Comparison of ENCODE assay signal across 8 cellular contexts in genomic region chr12:122867701-122868461, GRCh38. TPM values are rescaled to one million over a fixed set of nuclear protein-coding genes. Genes with fewer than 3 reads are reported as not detected.
DNase-seq lines count a peak whose midpoint lies in the region; ATAC-seq and TF ChIP-seq lines count a peak whose summit lies in the region.

No MANE protein-coding gene starts in this region.

- H3K27me3 Mint-ChIP-seq in activated naive CD4-positive, alpha-beta T cell treated with anti-CD3 and anti-CD28 coated beads, Interleukin-2, amount 10 ng/mL, durations not matched to agents 7 days and 5 days = no peaks in the 10 kb centered on the region

- peak; percentile 43 to 60 for TF ChIP-seq RAD21 in liver (IDR thresholded peaks at IDR 0.05)

- no peak overlapping the region for H3K4me3 Mint-ChIP-seq in activated naive CD4-positive, alpha-beta T cell treated with anti-CD3 and anti-CD28 coated beads, Interleukin-2, amount 10 ng/mL, durations not matched to agents 7 days and 5 days

- H3K9me3 Mint-ChIP-seq in activated naive CD4-positive, alpha-beta T cell treated with anti-CD3 and anti-CD28 coated beads, Interleukin-2, amount 10 ng/mL, durations not matched to agents 7 days and 5 days = no peaks in the 10 kb centered on the region
- no peaks in the 10 kb centered on the region for H3K9me3 Mint-ChIP-seq in activated naive CD4-positive, alpha-beta T cell treated with anti-CD3 and anti-CD28 coated beads, Interleukin-2, amount 50 U/mL, for 72 hours

- H3K4me1 ChIP-seq in liver (ENCODE audit: control insufficient read depth in 4 of 4, insufficient read depth in 4 of 4, low read length in 3 of 4) (peaks cover 24 to 94% (median 81%) of the 10 kb centered on the region in 4 donors), upper lobe of right lung (peaks cover 37% of the 10 kb centered on the region)

- peak overlapping the region; percentile 7 for H3K27ac Mint-ChIP-seq in activated naive CD4-positive, alpha-beta T cell treated with anti-CD3 and anti-CD28 coated beads, Interleukin-2, amount 10 ng/mL, durations not matched to agents 7 days and 5 days
- no peak overlapping the region for H3K27ac Mint-ChIP-seq in activated naive CD4-positive, alpha-beta T cell treated with anti-CD3 and anti-CD28 coated beads, Interleukin-2, amount 50 U/mL, for 72 hours

- TF ChIP-seq CTCF in liver (IDR thresholded peaks at IDR 0.05; ENCODE audit: low read depth, low read length, missing input control) (peak; percentile 45), upper lobe of right lung (IDR thresholded peaks at IDR 0.05) (peak; percentile 35)

- CTCF ChIA-PET in activated naive CD4-positive, alpha-beta T cell treated with anti-CD3 and anti-CD28 coated beads, Interleukin-2, amount 10 ng/mL, durations not matched to agents 7 days and 5 days (lab: Charles Lee) = interaction anchor here (1.0 to 1.2 kb wide), 2 partner anchors 85 to 370 kb away, joined by 4 read pairs; no protein-coding TSS in a partner anchor

- peak; percentile 21 for DNase-seq in activated naive CD4-positive, alpha-beta T cell treated with anti-CD3 and anti-CD28 coated beads, Interleukin-2, amount 10 ng/mL, durations not matched to agents 7 days and 5 days
- DNase-seq in activated naive CD4-positive, alpha-beta T cell treated with anti-CD3 and anti-CD28 coated beads, Interleukin-2, amount 50 U/mL, for 72 hours (ENCODE audit: low spot score in 2 of 2) = no peak
- DNase-seq in T47D (ENCODE audit: low read depth in 1 of 2, low spot score in 1 of 2) = peak; percentile 33 to 56
- DNase-seq in upper lobe of right lung = peak; percentile 64
- DNase-seq in stimulated activated naive CD4-positive, alpha-beta T cell treated with Interleukin-2 at 50 U/mL for 16 hours (lab: John Stamatoyannopoulos, UW) = no peak
- no peak for DNase-seq in putamen (ENCODE audit: low spot score)

- H3K4me1 Mint-ChIP-seq in activated naive CD4-positive, alpha-beta T cell treated with anti-CD3 and anti-CD28 coated beads, Interleukin-2, amount 10 ng/mL, durations not matched to agents 7 days and 5 days = peaks cover 37% of the 10 kb centered on the region

- H3K9me3 ChIP-seq in liver (ENCODE audit: control insufficient read depth in 4 of 4, low read length in 3 of 4) (no peaks in the 10 kb centered on the region), upper lobe of right lung (no peaks in the 10 kb centered on the region)

- intact Hi-C loops in upper lobe of right lung (cut with DNase I) = no loop called here

- H3K4me3 ChIP-seq in liver (ENCODE audit: low read depth in 1 of 3, low read length in 3 of 3) = no peak overlapping the region
- H3K4me3 ChIP-seq in upper lobe of right lung = no peak overlapping the region

- no peak for ATAC-seq in activated naive CD4-positive, alpha-beta T cell treated with anti-CD3 and anti-CD28 coated beads, Interleukin-2, amount 50 U/mL, for 72 hours
- peak; percentile 2 for ATAC-seq in upper lobe of right lung
- ATAC-seq in HG03342 (IDR thresholded peaks at IDR 0.05; ENCODE audit: unreplicated experiment) = no peak

- peaks cover 51% of the 10 kb centered on the region for H3K36me3 Mint-ChIP-seq in activated naive CD4-positive, alpha-beta T cell treated with anti-CD3 and anti-CD28 coated beads, Interleukin-2, amount 10 ng/mL, durations not matched to agents 7 days and 5 days
- peaks cover 6 to 7% of the 10 kb centered on the region in 2 donors for H3K36me3 Mint-ChIP-seq in activated naive CD4-positive, alpha-beta T cell treated with anti-CD3 and anti-CD28 coated beads, Interleukin-2, amount 50 U/mL, for 72 hours

- peak overlapping the region; percentile 78 to 89 for H3K27ac ChIP-seq in liver (ENCODE audit: low read depth in 1 of 2, low read length in 2 of 2)
- H3K27ac ChIP-seq in upper lobe of right lung = peak overlapping the region; percentile 11

- in situ Hi-C loops in T47D (cut with HindIII; ENCODE audit: low pct_unique_long_range_greater_than_20kb, low sequenced_read_pairs) = no loop called here

- 27% methylated on average over 33 of the region's 33 CpGs for WGBS in liver

- H3K36me3 ChIP-seq in liver (ENCODE audit: control insufficient read depth in 4 of 4, insufficient read depth in 3 of 4, low read depth in 1 of 4, low read length in 3 of 4) (peaks cover 0 to 15% (median 4%) of the 10 kb centered on the region in 4 donors), upper lobe of right lung (peaks cover 58% of the 10 kb centered on the region)

- H3K27me3 ChIP-seq in liver (ENCODE audit: control insufficient read depth in 4 of 4, insufficient read depth in 4 of 4, low read length in 3 of 4) (no peaks in the 10 kb centered on the region), upper lobe of right lung (no peaks in the 10 kb centered on the region)

- H3K9ac ChIP-seq in liver (ENCODE audit: low read depth in 1 of 2, low read length in 2 of 2) = peak overlapping the region; percentile 31 to 66

TF ChIP-seq in liver, 16 proteins besides CTCF, POLR2A, EP300 and RAD21:
- peak in 1 of 2 donors; percentile 46 for TF ChIP-seq JUND (IDR thresholded peaks at IDR 0.05)
- no peak for TF ChIP-seq FOXA1 (IDR thresholded peaks at IDR 0.05)
- peak; percentile 84 for TF ChIP-seq MAX (IDR thresholded peaks at IDR 0.05)
- peak; percentile 49 for TF ChIP-seq ZBTB33 (IDR thresholded peaks at IDR 0.05)
- TF ChIP-seq YY1 (IDR thresholded peaks at IDR 0.05) = no peak
- TF ChIP-seq NR2F2 (IDR thresholded peaks at IDR 0.05) = peak; percentile 50
- no peak for TF ChIP-seq EGR1 (IDR thresholded peaks at IDR 0.05; ENCODE audit: low read depth in 2 of 2)
- TF ChIP-seq SP1 (IDR thresholded peaks at IDR 0.05) = peak; percentile 95
- TF ChIP-seq ATF3 (IDR thresholded peaks at IDR 0.05) = no peak
- no peak for TF ChIP-seq REST (IDR thresholded peaks at IDR 0.05)
- TF ChIP-seq TAF1 (conservative IDR thresholded peaks at IDR 0.05) = no peak
- peak; percentile 68 for TF ChIP-seq HNF4G (IDR thresholded peaks at IDR 0.05)
- no peak for TF ChIP-seq GABPA (IDR thresholded peaks at IDR 0.05 in 1 of 2, conservative IDR thresholded peaks at IDR 0.05 in 1 of 2)
- peak; percentile 98 for TF ChIP-seq RXRA (IDR thresholded peaks at IDR 0.05)
- peak; percentile 89 to 92 for TF ChIP-seq HNF4A (conservative IDR thresholded peaks at IDR 0.05)
- TF ChIP-seq FOXA2 (IDR thresholded peaks at IDR 0.05) = peak; percentile 44

RNA-seq across cellular contexts. Expression of gene VPS37B, which starts 28.0 kb away (rescaled TPM):
- 10 to 100 TPM; 10.1 to 11.1 TPM for total RNA-seq in activated naive CD4-positive, alpha-beta T cell treated with anti-CD3 and anti-CD28 coated beads, Interleukin-2, amount 50 U/mL, for 72 hours
- total RNA-seq in liver (1 to 10 TPM; 4.4 to 6.8 TPM), upper lobe of right lung (36.3 TPM)
- 1 to 10 TPM; 2.3 to 3.2 TPM for polyA plus RNA-seq in liver

RNA-seq across cellular contexts. Expression of gene HIP1R, which starts 32.6 kb away (rescaled TPM):
- 10 to 100 TPM; 16.7 to 48.9 TPM for total RNA-seq in activated naive CD4-positive, alpha-beta T cell treated with anti-CD3 and anti-CD28 coated beads, Interleukin-2, amount 50 U/mL, for 72 hours
- total RNA-seq in liver (10 to 100 TPM; 18.3 to 52.5 TPM), upper lobe of right lung (33.0 TPM)
- polyA plus RNA-seq in liver = 10 to 100 TPM; 12.4 to 15.8 TPM

Comparison
In these comparisons a context has a peak if more than half of its experiments do, and no peak if none do; other contexts are left out.
1. DNase-seq: peak in activated naive CD4-positive, alpha-beta T cell treated with anti-CD3 and anti-CD28 coated beads, Interleukin-2, amount 10 ng/mL, durations not matched to agents 7 days and 5 days (single experiment), T47D (2 of 2) and upper lobe of right lung (single experiment); none in activated naive CD4-positive, alpha-beta T cell treated with anti-CD3 and anti-CD28 coated beads, Interleukin-2, amount 50 U/mL, for 72 hours (0 of 2), stimulated activated naive CD4-positive, alpha-beta T cell treated with Interleukin-2 at 50 U/mL for 16 hours (single experiment) and putamen (single experiment).